In the genomic region with DNA sequence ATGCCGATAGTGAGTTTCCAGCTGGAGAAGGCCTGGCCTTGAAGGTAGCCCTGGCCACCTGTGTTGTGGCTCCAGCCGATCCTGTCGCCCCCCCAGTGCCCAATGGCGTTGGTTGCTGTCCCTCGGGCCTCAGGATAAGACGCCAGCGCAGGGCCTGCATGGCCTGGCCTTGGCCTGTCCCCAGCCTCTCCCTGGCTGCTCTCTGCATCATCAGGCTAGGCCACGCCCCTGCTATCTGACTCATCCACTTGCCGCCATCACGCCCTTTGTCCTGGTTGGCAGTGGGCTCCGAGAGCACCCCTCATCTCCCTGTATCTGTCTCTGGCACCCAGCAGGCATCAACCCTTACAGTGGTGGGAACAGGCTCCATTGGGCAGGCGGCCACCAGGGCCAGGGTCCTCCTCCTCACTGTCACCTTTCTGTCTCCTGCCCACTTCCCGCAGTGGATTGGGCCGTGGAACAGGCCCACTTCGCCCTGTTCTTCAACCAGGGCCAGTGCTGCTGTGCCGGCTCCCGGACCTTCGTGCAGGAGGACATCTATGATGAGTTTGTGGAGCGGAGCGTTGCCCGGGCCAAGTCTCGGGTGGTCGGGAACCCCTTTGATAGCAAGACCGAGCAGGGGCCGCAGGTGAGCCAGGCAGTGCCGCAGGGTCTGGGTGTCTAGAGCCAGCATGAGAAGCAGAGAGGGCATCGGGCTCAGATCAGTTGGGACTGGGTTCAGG, we compare ENCODE assay signal across 8 cellular contexts. TPM values are rescaled to one million over a fixed set of nuclear protein-coding genes. Genes with fewer than 3 reads are reported as not detected.
DNase-seq lines count a peak whose midpoint lies in the region; ATAC-seq and TF ChIP-seq lines count a peak whose summit lies in the region.
"Had no signal": no experiment of that assay in that cellular context is flagged by ENCODE, and none has a peak within 500 bp of the region (broad histone marks: within the 10 kb centered on the region; RNA-seq: fewer than 3 reads in every experiment).

No MANE protein-coding gene starts in this region.

- no peak overlapping the region for H3K4me3 ChIP-seq in uterus

- TF ChIP-seq CTCF in uterus (IDR thresholded peaks at IDR 0.05) (no peak), GM13976 (IDR thresholded peaks at IDR 0.05; ENCODE audit: borderline replicate concordance, control extremely low read depth, extremely low read depth, insufficient read depth, missing control alignments) (no peak)

- DNase-seq in RKO (ENCODE audit: low spot score) (peak; percentile 20), fibroblast of gingiva (ENCODE audit: low read depth) (peak; percentile 43), mesenteric fat pad (ENCODE audit: low spot score) (peak; percentile 90), uterus (peak; percentile 67 to 74), GM13976 (ENCODE audit: low spot score) (no peak)
- no peak for DNase-seq in activated T-cell treated with anti-CD3 and anti-CD28 coated beads, Interleukin-2, amount 50 U/mL, for 24 hours
- DNase-seq: NCI-H2081 had no signal

- H3K4me1 ChIP-seq in uterus = no peaks in the 10 kb centered on the region

- no peak overlapping the region for H3K4me3 Mint-ChIP-seq in activated T-cell treated with anti-CD3 and anti-CD28 coated beads, Interleukin-2, amount 50 U/mL, for 24 hours

- no peak overlapping the region for H3K27ac Mint-ChIP-seq in activated T-cell treated with anti-CD3 and anti-CD28 coated beads, Interleukin-2, amount 50 U/mL, for 24 hours

- peak overlapping the region in 1 of 2 donors; percentile 65 for H3K27ac ChIP-seq in uterus

- TF ChIP-seq POLR2A in uterus (IDR thresholded peaks at IDR 0.05) = no peak

- H3K4me1 Mint-ChIP-seq in activated T-cell treated with anti-CD3 and anti-CD28 coated beads, Interleukin-2, amount 50 U/mL, for 24 hours (ENCODE audit: low read depth) = no peaks in the 10 kb centered on the region

- no peaks in the 10 kb centered on the region for H3K9me3 ChIP-seq in uterus

- H3K27me3 ChIP-seq in uterus = no peaks in the 10 kb centered on the region

- no peaks in the 10 kb centered on the region for H3K36me3 ChIP-seq in uterus

- intact Hi-C loops in uterus (cut with DNase I; ENCODE audit: low total_unique reads) = no loop called here

- no peaks in the 10 kb centered on the region for H3K9me3 Mint-ChIP-seq in activated T-cell treated with anti-CD3 and anti-CD28 coated beads, Interleukin-2, amount 50 U/mL, for 24 hours

- no peak for ATAC-seq in GM19351 (IDR thresholded peaks at IDR 0.05; ENCODE audit: unreplicated experiment)

- H3K27me3 Mint-ChIP-seq in activated T-cell treated with anti-CD3 and anti-CD28 coated beads, Interleukin-2, amount 50 U/mL, for 24 hours = no peaks in the 10 kb centered on the region

- no peaks in the 10 kb centered on the region for H3K36me3 Mint-ChIP-seq in activated T-cell treated with anti-CD3 and anti-CD28 coated beads, Interleukin-2, amount 50 U/mL, for 24 hours (ENCODE audit: low read depth)

- in situ Hi-C loops in GM13976 (cut with MboI; ENCODE audit: low sequenced_read_pairs, unreplicated experiment) = no loop called here

RNA-seq across cellular contexts. Expression of a gene that starts 25.6 kb away (rescaled TPM):
- total RNA-seq in mesenteric fat pad = 436 TPM
- total RNA-seq in uterus = 100 to 1,000 TPM in 1 of 4 donors, 10 to 100 TPM in 3; 13.1 to 102 (median 73.5) TPM

RNA-seq across cellular contexts. Expression of a gene that starts 49.7 kb away (rescaled TPM):
- 43.5 TPM for total RNA-seq in mesenteric fat pad
- 10 to 100 TPM; 20.0 to 53.7 (median 43.1) TPM for total RNA-seq in uterus

Comparison
In these comparisons a context has a peak if more than half of its experiments do, and no peak if none do; other contexts are left out.
1. DNase-seq: peak in RKO (single experiment), fibroblast of gingiva (single experiment), mesenteric fat pad (single experiment) and uterus (2 of 2); none in activated T-cell treated with anti-CD3 and anti-CD28 coated beads, Interleukin-2, amount 50 U/mL, for 24 hours (single experiment) and GM13976 (single experiment).